Comparison of ENCODE assay signal across 1 cellular context in the genomic region with DNA sequence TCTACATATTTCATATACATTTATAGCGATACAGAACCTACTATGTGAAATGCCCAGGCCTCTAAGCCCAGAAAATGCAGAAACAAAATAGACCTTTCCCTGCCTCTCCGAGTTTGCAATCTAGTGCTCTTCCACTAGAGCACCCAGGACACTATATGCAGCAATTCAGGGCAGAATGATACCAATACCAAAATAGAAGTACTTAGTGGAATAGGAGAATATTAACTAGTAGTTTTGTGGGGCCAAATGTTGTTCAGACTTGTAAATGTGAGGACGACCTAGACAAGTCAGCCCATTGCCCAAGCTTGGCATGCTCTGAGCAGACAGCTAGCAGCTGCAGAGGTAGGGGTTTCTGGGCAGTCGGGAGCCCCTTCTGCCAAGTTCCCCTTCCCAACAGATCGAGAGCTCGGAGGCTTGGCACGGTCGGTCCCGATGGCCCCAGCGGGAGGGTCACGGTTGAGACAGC.
TF ChIP-seq lines count a peak whose summit lies in the region.

No MANE protein-coding gene starts in this region.

TF ChIP-seq in HepG2, 621 proteins besides CTCF, POLR2A, EP300 and RAD21 (continued from another document):
- no peak for TF ChIP-seq REPIN1 (CRISPR knock-in tag; IDR thresholded peaks at IDR 0.05; ENCODE audit: borderline replicate concordance, low read depth)
